Comparison of ENCODE assay signal across 1 cellular context in the genomic region with DNA sequence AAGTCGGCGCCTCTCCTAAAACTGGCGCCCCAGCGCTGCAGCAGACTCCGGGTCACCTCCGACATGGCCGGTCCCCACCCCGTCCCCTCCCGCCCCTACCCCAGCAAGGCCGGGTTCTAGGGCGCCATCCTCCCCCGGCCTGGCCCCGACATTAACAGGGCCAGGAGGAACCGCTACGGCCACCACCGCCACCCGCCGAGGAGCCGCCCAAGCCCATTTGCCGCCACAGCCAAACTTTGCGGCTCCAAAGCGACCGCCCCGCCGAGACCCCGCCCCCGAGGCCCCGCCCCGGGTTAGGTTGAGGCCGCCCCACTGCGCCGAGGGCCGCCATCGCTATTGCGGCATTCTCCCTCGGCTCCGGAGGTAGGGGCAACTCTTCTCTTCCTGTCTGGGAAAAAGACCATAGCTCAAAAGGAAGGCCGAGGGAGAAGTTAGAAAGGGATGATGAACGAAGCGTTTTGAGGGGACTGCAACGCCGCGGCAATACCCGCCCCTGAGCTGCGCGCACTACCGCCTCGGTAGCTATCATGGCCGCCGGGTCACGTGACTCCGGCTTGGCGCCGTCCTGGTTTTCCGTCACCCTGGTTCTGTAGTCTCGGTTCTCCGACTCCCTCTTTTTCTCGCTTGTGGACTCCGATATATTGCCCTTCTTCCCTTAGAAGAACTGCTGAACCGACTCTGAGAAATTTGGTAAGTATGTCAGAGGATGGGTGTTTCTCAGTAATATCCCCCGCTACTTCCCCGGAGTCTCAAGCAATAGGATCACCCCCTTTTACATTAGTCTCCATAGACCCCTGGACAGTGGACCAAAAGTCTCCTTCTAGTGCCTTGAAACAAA.
TF ChIP-seq lines count a peak whose summit lies in the region.

Gene AIDA (minus strand): TSS at position 239 of the 838 bp plus-strand sequence. CDS start 174 bp downstream, at position 65.
Gene BROX (plus strand): TSS at position 312 of the 838 bp plus-strand sequence. CDS start 3,136 bp downstream, outside the sequence.

TF ChIP-seq in HEK293, 187 proteins besides CTCF, POLR2A, EP300 and RAD21 (continued from another document and continues in another):
- TF ChIP-seq, protein P1, sequence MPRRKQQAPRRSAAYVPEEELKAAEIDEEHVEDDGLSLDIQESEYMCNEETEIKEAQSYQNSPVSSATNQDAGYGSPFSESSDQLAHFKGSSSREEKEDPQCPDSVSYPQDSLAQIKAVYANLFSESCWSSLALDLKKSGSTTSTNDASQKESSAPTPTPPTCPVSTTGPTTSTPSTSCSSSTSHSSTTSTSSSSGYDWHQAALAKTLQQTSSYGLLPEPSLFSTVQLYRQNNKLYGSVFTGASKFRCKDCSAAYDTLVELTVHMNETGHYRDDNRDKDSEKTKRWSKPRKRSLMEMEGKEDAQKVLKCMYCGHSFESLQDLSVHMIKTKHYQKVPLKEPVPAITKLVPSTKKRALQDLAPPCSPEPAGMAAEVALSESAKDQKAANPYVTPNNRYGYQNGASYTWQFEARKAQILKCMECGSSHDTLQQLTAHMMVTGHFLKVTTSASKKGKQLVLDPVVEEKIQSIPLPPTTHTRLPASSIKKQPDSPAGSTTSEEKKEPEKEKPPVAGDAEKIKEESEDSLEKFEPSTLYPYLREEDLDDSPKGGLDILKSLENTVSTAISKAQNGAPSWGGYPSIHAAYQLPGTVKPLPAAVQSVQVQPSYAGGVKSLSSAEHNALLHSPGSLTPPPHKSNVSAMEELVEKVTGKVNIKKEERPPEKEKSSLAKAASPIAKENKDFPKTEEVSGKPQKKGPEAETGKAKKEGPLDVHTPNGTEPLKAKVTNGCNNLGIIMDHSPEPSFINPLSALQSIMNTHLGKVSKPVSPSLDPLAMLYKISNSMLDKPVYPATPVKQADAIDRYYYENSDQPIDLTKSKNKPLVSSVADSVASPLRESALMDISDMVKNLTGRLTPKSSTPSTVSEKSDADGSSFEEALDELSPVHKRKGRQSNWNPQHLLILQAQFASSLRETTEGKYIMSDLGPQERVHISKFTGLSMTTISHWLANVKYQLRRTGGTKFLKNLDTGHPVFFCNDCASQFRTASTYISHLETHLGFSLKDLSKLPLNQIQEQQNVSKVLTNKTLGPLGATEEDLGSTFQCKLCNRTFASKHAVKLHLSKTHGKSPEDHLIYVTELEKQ (tag by site-specific recombination; IDR thresholded peaks at IDR 0.05; ENCODE audit: borderline replicate concordance), result peak; percentile 23; the same call in 1 of the 2 replicates
- TF ChIP-seq ZNF157 (tag by site-specific recombination; IDR thresholded peaks at IDR 0.05), result no peak
- TF ChIP-seq, protein P2, sequence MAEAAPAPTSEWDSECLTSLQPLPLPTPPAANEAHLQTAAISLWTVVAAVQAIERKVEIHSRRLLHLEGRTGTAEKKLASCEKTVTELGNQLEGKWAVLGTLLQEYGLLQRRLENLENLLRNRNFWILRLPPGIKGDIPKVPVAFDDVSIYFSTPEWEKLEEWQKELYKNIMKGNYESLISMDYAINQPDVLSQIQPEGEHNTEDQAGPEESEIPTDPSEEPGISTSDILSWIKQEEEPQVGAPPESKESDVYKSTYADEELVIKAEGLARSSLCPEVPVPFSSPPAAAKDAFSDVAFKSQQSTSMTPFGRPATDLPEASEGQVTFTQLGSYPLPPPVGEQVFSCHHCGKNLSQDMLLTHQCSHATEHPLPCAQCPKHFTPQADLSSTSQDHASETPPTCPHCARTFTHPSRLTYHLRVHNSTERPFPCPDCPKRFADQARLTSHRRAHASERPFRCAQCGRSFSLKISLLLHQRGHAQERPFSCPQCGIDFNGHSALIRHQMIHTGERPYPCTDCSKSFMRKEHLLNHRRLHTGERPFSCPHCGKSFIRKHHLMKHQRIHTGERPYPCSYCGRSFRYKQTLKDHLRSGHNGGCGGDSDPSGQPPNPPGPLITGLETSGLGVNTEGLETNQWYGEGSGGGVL (tag by site-specific recombination; IDR thresholded peaks at IDR 0.05), result no peak
- no peak for TF ChIP-seq ZNF449 (tag by site-specific recombination; IDR thresholded peaks at IDR 0.05)
- no peak; the same call in 1 of the 2 replicates for TF ChIP-seq ZNF140 (tag by site-specific recombination; IDR thresholded peaks at IDR 0.05)
- no peak for TF ChIP-seq ZNF670 (tag by site-specific recombination; IDR thresholded peaks at IDR 0.05; ENCODE audit: low read depth)
- TF ChIP-seq ZNF548 (tag by site-specific recombination; IDR thresholded peaks at IDR 0.05), result no peak
- TF ChIP-seq ZNF560 (tag by site-specific recombination; IDR thresholded peaks at IDR 0.05; ENCODE audit: borderline replicate concordance), result no peak
- peak; percentile 87 for TF ChIP-seq SP2 (tag by site-specific recombination; IDR thresholded peaks at IDR 0.05)
- no peak for TF ChIP-seq ZNF792 (tag by site-specific recombination; IDR thresholded peaks at IDR 0.05)
- TF ChIP-seq ZBTB48 (tag by site-specific recombination; IDR thresholded peaks at IDR 0.05), result peak; percentile 26; the same call in 1 of the 2 replicates
- TF ChIP-seq ZNF76 (tag by site-specific recombination; IDR thresholded peaks at IDR 0.05; ENCODE audit: borderline replicate concordance, low read depth), result peak; percentile 91
- TF ChIP-seq ZNF239 (tag by site-specific recombination; IDR thresholded peaks at IDR 0.05), result no peak
- peak; percentile 77; the same call in 1 of the 2 replicates for TF ChIP-seq KLF16 (tag by site-specific recombination; IDR thresholded peaks at IDR 0.05)
- TF ChIP-seq ZFHX2 (tag by site-specific recombination; conservative IDR thresholded peaks at IDR 0.05), result 0 out of 2 replicates have a peak, but pooled peaks have one; percentile 8
- TF ChIP-seq ZNF10 (tag by site-specific recombination; IDR thresholded peaks at IDR 0.05), result peak; percentile 73
- no peak for TF ChIP-seq ZNF184 (tag by site-specific recombination; IDR thresholded peaks at IDR 0.05)
- no peak for TF ChIP-seq ZNF366 (tag by site-specific recombination; conservative IDR thresholded peaks at IDR 0.05)
- peak; percentile 74; the same call in 1 of the 2 replicates for TF ChIP-seq ZBTB21 (tag by site-specific recombination; IDR thresholded peaks at IDR 0.05)
- TF ChIP-seq ZBTB1 (tag by site-specific recombination; IDR thresholded peaks at IDR 0.05), result no peak
- TF ChIP-seq ZNF529 (tag by site-specific recombination; IDR thresholded peaks at IDR 0.05; ENCODE audit: insufficient replicate concordance), result no peak
- TF ChIP-seq ZIC2 (tag by site-specific recombination; IDR thresholded peaks at IDR 0.05), result peak; percentile 59
- TF ChIP-seq, protein P3, sequence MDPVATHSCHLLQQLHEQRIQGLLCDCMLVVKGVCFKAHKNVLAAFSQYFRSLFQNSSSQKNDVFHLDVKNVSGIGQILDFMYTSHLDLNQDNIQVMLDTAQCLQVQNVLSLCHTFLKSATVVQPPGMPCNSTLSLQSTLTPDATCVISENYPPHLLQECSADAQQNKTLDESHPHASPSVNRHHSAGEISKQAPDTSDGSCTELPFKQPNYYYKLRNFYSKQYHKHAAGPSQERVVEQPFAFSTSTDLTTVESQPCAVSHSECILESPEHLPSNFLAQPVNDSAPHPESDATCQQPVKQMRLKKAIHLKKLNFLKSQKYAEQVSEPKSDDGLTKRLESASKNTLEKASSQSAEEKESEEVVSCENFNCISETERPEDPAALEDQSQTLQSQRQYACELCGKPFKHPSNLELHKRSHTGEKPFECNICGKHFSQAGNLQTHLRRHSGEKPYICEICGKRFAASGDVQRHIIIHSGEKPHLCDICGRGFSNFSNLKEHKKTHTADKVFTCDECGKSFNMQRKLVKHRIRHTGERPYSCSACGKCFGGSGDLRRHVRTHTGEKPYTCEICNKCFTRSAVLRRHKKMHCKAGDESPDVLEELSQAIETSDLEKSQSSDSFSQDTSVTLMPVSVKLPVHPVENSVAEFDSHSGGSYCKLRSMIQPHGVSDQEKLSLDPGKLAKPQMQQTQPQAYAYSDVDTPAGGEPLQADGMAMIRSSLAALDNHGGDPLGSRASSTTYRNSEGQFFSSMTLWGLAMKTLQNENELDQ (tag by site-specific recombination; IDR thresholded peaks at IDR 0.05; ENCODE audit: low read depth), result no peak
- TF ChIP-seq ZNF48 (tag by site-specific recombination; IDR thresholded peaks at IDR 0.05), result no peak
- TF ChIP-seq ZNF394 (tag by site-specific recombination; IDR thresholded peaks at IDR 0.05; ENCODE audit: borderline replicate concordance), result peak; percentile 22; the same call in 1 of the 2 replicates
- peak; percentile 46; the same call in 1 of the 2 replicates for TF ChIP-seq KLF1 (tag by site-specific recombination; IDR thresholded peaks at IDR 0.05)
- peak; percentile 57; the same call in 1 of the 2 replicates for TF ChIP-seq KLF9 (tag by site-specific recombination; IDR thresholded peaks at IDR 0.05; ENCODE audit: low read depth)
- peak; percentile 36; the same call in 1 of the 2 replicates for TF ChIP-seq GFI1B (tag by site-specific recombination; IDR thresholded peaks at IDR 0.05)
- no peak for TF ChIP-seq ZSCAN16 (tag by site-specific recombination; IDR thresholded peaks at IDR 0.05)
- TF ChIP-seq REST (tag by site-specific recombination; IDR thresholded peaks at IDR 0.05), result no peak
- no peak for TF ChIP-seq ZNF571 (tag by site-specific recombination; IDR thresholded peaks at IDR 0.05)
- no peak for TF ChIP-seq ZNF837 (tag by site-specific recombination; IDR thresholded peaks at IDR 0.05)
- TF ChIP-seq ZNF704 (tag by site-specific recombination; IDR thresholded peaks at IDR 0.05), result 0 out of 2 replicates have a peak, but pooled peaks have one; percentile 30
- TF ChIP-seq KLF17 (tag by site-specific recombination; IDR thresholded peaks at IDR 0.05), result peak; percentile 85
- TF ChIP-seq ZNF776 (tag by site-specific recombination; IDR thresholded peaks at IDR 0.05; ENCODE audit: borderline replicate concordance), result no peak
- no peak for TF ChIP-seq ZNF311 (tag by site-specific recombination; IDR thresholded peaks at IDR 0.05; ENCODE audit: borderline replicate concordance)
- TF ChIP-seq ZNF677 (tag by site-specific recombination; IDR thresholded peaks at IDR 0.05), result no peak
- no peak for TF ChIP-seq BCL11A (tag by site-specific recombination; IDR thresholded peaks at IDR 0.05; ENCODE audit: low read depth)
- TF ChIP-seq, protein P4, sequence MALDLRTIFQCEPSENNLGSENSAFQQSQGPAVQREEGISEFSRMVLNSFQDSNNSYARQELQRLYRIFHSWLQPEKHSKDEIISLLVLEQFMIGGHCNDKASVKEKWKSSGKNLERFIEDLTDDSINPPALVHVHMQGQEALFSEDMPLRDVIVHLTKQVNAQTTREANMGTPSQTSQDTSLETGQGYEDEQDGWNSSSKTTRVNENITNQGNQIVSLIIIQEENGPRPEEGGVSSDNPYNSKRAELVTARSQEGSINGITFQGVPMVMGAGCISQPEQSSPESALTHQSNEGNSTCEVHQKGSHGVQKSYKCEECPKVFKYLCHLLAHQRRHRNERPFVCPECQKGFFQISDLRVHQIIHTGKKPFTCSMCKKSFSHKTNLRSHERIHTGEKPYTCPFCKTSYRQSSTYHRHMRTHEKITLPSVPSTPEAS (tag by site-specific recombination; IDR thresholded peaks at IDR 0.05), result peak; percentile 33; the same call in 1 of the 2 replicates
- 0 out of 2 replicates have a peak, but pooled peaks have one; percentile 37 for TF ChIP-seq ZNF558 (tag by site-specific recombination; IDR thresholded peaks at IDR 0.05)
- no peak for TF ChIP-seq ZNF19 (tag by site-specific recombination; IDR thresholded peaks at IDR 0.05; ENCODE audit: low read depth)
- TF ChIP-seq WT1 (tag by site-specific recombination; IDR thresholded peaks at IDR 0.05), result no peak; the same call in 1 of the 2 replicates
- peak; percentile 82 for TF ChIP-seq ZNF391 (tag by site-specific recombination; IDR thresholded peaks at IDR 0.05; ENCODE audit: borderline replicate concordance, low read depth)
